1 cellular context compared by ENCODE assay signal in genomic region chr9:33103381-33104110, GRCh38.
TF ChIP-seq lines count a peak whose summit lies in the region.

No MANE protein-coding gene starts in this region.

TF ChIP-seq in SK-N-SH treated with all-trans-retinoic acid at 6 μM for 48 hours, 23 proteins besides CTCF, POLR2A, EP300 and RAD21 (continued from another document):
- TF ChIP-seq, protein P1, sequence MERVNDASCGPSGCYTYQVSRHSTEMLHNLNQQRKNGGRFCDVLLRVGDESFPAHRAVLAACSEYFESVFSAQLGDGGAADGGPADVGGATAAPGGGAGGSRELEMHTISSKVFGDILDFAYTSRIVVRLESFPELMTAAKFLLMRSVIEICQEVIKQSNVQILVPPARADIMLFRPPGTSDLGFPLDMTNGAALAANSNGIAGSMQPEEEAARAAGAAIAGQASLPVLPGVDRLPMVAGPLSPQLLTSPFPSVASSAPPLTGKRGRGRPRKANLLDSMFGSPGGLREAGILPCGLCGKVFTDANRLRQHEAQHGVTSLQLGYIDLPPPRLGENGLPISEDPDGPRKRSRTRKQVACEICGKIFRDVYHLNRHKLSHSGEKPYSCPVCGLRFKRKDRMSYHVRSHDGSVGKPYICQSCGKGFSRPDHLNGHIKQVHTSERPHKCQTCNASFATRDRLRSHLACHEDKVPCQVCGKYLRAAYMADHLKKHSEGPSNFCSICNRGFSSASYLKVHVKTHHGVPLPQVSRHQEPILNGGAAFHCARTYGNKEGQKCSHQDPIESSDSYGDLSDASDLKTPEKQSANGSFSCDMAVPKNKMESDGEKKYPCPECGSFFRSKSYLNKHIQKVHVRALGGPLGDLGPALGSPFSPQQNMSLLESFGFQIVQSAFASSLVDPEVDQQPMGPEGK (CRISPR knock-in tag; IDR thresholded peaks at IDR 0.05; ENCODE audit: borderline replicate concordance), result no peak
- TF ChIP-seq, protein P2, sequence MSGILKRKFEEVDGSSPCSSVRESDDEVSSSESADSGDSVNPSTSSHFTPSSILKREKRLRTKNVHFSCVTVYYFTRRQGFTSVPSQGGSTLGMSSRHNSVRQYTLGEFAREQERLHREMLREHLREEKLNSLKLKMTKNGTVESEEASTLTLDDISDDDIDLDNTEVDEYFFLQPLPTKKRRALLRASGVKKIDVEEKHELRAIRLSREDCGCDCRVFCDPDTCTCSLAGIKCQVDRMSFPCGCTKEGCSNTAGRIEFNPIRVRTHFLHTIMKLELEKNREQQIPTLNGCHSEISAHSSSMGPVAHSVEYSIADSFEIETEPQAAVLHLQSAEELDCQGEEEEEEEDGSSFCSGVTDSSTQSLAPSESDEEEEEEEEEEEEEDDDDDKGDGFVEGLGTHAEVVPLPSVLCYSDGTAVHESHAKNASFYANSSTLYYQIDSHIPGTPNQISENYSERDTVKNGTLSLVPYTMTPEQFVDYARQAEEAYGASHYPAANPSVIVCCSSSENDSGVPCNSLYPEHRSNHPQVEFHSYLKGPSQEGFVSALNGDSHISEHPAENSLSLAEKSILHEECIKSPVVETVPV (CRISPR knock-in tag; IDR thresholded peaks at IDR 0.05), result no peak
- TF ChIP-seq TOX (CRISPR knock-in tag; IDR thresholded peaks at IDR 0.05; ENCODE audit: borderline replicate concordance), result no peak
- TF ChIP-seq ZNF70 (CRISPR knock-in tag; IDR thresholded peaks at IDR 0.05), result no peak
- TF ChIP-seq OSR1 (CRISPR knock-in tag; IDR thresholded peaks at IDR 0.05), result no peak
- TF ChIP-seq RARB (CRISPR knock-in tag; IDR thresholded peaks at IDR 0.05), result no peak
- TF ChIP-seq SNAI2 (CRISPR knock-in tag; IDR thresholded peaks at IDR 0.05), result no peak
